Comparison of ENCODE assay signal across 8 cellular contexts in genomic region chr3:154324919-154325318, GRCh38. TPM values are rescaled to one million over a fixed set of nuclear protein-coding genes. Genes with fewer than 3 reads are reported as not detected.
A peak's percentile ranks its signal among the peaks of the same experiment; 100 is the strongest.
DNase-seq lines count a peak whose midpoint lies in the region; ATAC-seq and TF ChIP-seq lines count a peak whose summit lies in the region.

No MANE protein-coding gene starts in this region.

- TF ChIP-seq POLR2A in HCT116 (IDR thresholded peaks at IDR 0.05; ENCODE audit: borderline replicate concordance, extremely low read depth, insufficient read depth, insufficient read length): no peak

- no peak overlapping the region for H3K27ac ChIP-seq in HCT116 (ENCODE audit: low read depth, low read length)
- H3K27ac ChIP-seq in Panc1 (ENCODE audit: low read length): peak overlapping the region; percentile 91
- H3K27ac ChIP-seq in fibroblast of lung (ENCODE audit: insufficient read depth, low read length): no peak overlapping the region

- H3K4me1 ChIP-seq in HCT116 (ENCODE audit: control insufficient read depth in 1 of 2, insufficient read depth in 2 of 2, low read length in 2 of 2) (peaks cover 3 to 15% of the 10 kb centered on the region in 2 experiments; a peak in 3 of 4 replicates), Panc1 (ENCODE audit: control insufficient read depth, insufficient read depth, low read length) (peaks cover 13% of the 10 kb centered on the region), fibroblast of lung (ENCODE audit: control insufficient read depth, extremely low read depth, insufficient read depth, low read length) (no peaks in the 10 kb centered on the region)

- BruUV-seq in HCT116 (replicated peaks; lab: Mats Ljungman, UMichigan) (no TSS peak), Panc1 (replicated peaks; lab: Mats Ljungman, UMichigan) (no TSS peak)

- peak overlapping the region; percentile 88 for H3K4me2 ChIP-seq in HCT116 (ENCODE audit: low read length)
- no peak overlapping the region for H3K4me2 ChIP-seq in fibroblast of lung (ENCODE audit: extremely low read depth, insufficient read depth, low read length)

- no peaks in the 10 kb centered on the region for H3K36me3 ChIP-seq in HCT116 (ENCODE audit: control insufficient read depth in 1 of 2, insufficient read depth in 2 of 2, low read length in 2 of 2)
- no peaks in the 10 kb centered on the region for H3K36me3 ChIP-seq in Panc1 (ENCODE audit: control insufficient read depth, insufficient read depth, low read length)
- no peaks in the 10 kb centered on the region for H3K36me3 ChIP-seq in fibroblast of lung (ENCODE audit: control insufficient read depth, insufficient read depth, low read length)

- in situ Hi-C loops in Panc1 (cut with HindIII; ENCODE audit: low pct_unique_long_range_greater_than_20kb, low sequenced_read_pairs): no loop called here

- no peak for TF ChIP-seq RAD21 in HCT116 (IDR thresholded peaks at IDR 0.05; ENCODE audit: low read depth)

- TF ChIP-seq CTCF in HCT116 (IDR thresholded peaks at IDR 0.05 in 2 of 3, conservative IDR thresholded peaks at IDR 0.05 in 1 of 3; ENCODE audit: borderline replicate concordance in 1 of 3, insufficient read depth in 1 of 3, low read depth in 2 of 3, low read length in 2 of 3) (no peak), Panc1 (IDR thresholded peaks at IDR 0.05) (no peak), fibroblast of lung (conservative IDR thresholded peaks at IDR 0.05 in 1 of 2, IDR thresholded peaks at IDR 0.05 in 1 of 2; ENCODE audit: low read depth in 1 of 2, low read length in 2 of 2) (no peak)

- H3K9ac ChIP-seq in HCT116 (ENCODE audit: low read length): peak overlapping the region; percentile 88; the same call in 1 of the 2 replicates
- no peak overlapping the region for H3K9ac ChIP-seq in fibroblast of lung (ENCODE audit: insufficient read depth, low read length)

- POLR2A ChIA-PET in HCT116 (lab: Charles Lee): no interaction called here
- POLR2A ChIA-PET in Panc1 (lab: Charles Lee): interaction anchor here (0.5 kb wide), 1 partner anchor 201 kb away, joined by 9 read pairs; no protein-coding TSS in a partner anchor

- H3K4me3 ChIP-seq in HCT116 (replicated peaks in 1 of 2; ENCODE audit: low read depth in 1 of 2, low read length in 2 of 2): peak overlapping the region; percentile 90 to 93
- peak overlapping the region; percentile 72 to 99 for H3K4me3 ChIP-seq in Panc1 (ENCODE audit: low read depth in 2 of 2, low read length in 2 of 2)
- H3K4me3 ChIP-seq in fibroblast of lung (replicated peaks in 1 of 4; ENCODE audit: control extremely low read depth in 1 of 4, insufficient read depth in 1 of 4, low read depth in 3 of 4, low read length in 4 of 4): peak overlapping the region in 3 of 4 experiments; percentile 65 to 100 (median 78)

- no peaks in the 10 kb centered on the region for H3K9me3 ChIP-seq in HCT116 (ENCODE audit: control insufficient read depth in 1 of 2, insufficient read depth in 1 of 2, low read depth in 1 of 2, low read length in 2 of 2)
- no peaks in the 10 kb centered on the region; the same call in 1 of the 2 replicates for H3K9me3 ChIP-seq in Panc1 (ENCODE audit: control insufficient read depth, insufficient read depth, low read depth, low read length)
- no peaks in the 10 kb centered on the region for H3K9me3 ChIP-seq in fibroblast of lung (ENCODE audit: control insufficient read depth, insufficient read depth, low read depth, low read length)

- H3K27me3 ChIP-seq in HCT116 (ENCODE audit: insufficient read depth, low read length): no peaks in the 10 kb centered on the region
- H3K27me3 ChIP-seq in Panc1 (ENCODE audit: control insufficient read depth, insufficient read depth, low read length): no peaks in the 10 kb centered on the region; the same call in 1 of the 2 replicates
- H3K27me3 ChIP-seq in fibroblast of lung (ENCODE audit: control insufficient read depth, insufficient read depth, low read length): no peaks in the 10 kb centered on the region

- ATAC-seq in HCT116 (no peak), Panc1 (no peak)

- RAD21 ChIA-PET in HCT116 (lab: Charles Lee; ENCODE audit: low non-redundant PET in 1 of 2, low total read pairs in 2 of 2, uncharacterized antibody in 2 of 2, unreplicated experiment in 2 of 2): no interaction called here

- DNase-seq in HCT116 (ENCODE audit: low read depth, low spot score): no peak
- DNase-seq in Panc1 (ENCODE audit: low read depth, low spot score): no peak
- peak in 1 of 2 donors; percentile 2 for DNase-seq in fibroblast of lung (ENCODE audit: low read depth in 2 of 2)
- DNase-seq in renal cortical epithelial cell (ENCODE audit: low read depth): peak; percentile 27
- DNase-seq in hepatic stellate cell (ENCODE audit: low spot score): no peak
- DNase-seq in NCI-H446 treated with DMSO at 0.1 percent for 48 hours (lab: John Stamatoyannopoulos, UW): no peak
- no peak for DNase-seq in retina
- DNase-seq in activated gamma-delta T cell treated with Interleukin-2 at 50 U/mL for 16 hours: no peak

- H3K9me2 ChIP-seq in HCT116 (ENCODE audit: insufficient read depth): no peaks in the 10 kb centered on the region

- H2AFZ ChIP-seq in HCT116 (ENCODE audit: low read depth, low read length, poor library complexity, severe bottlenecking) (peak overlapping the region; percentile 56), fibroblast of lung (ENCODE audit: low read length) (peak overlapping the region; percentile 92)

- intact Hi-C loops in HCT116 (cut with micrococcal nuclease): no loop called here
- intact Hi-C loops in Panc1 (cut with micrococcal nuclease; ENCODE audit: unreplicated experiment): no loop called here

- CTCF ChIA-PET in HCT116 (lab: Charles Lee) (no interaction called here), Panc1 (lab: Charles Lee) (interaction anchor here (0.6 kb wide), 1 partner anchor 55 kb away, joined by 3 read pairs; no protein-coding TSS in a partner anchor)

- H4K20me1 ChIP-seq in HCT116 (ENCODE audit: insufficient read depth) (peaks cover 5% of the 10 kb centered on the region; the same call in 1 of the 2 replicates), fibroblast of lung (ENCODE audit: control insufficient read depth, extremely low read depth, insufficient read depth, low read length) (no peaks in the 10 kb centered on the region)

- H3K79me2 ChIP-seq in HCT116 (ENCODE audit: insufficient read depth, low read length) (peaks cover 45% of the 10 kb centered on the region), fibroblast of lung (ENCODE audit: control insufficient read depth, insufficient read depth, low read length) (peaks cover 43% of the 10 kb centered on the region)

TF ChIP-seq in HCT116, 20 proteins besides CTCF, POLR2A, EP300 and RAD21 (continues in another document):
- TF ChIP-seq TCF7L2 (IDR thresholded peaks at IDR 0.05; ENCODE audit: borderline replicate concordance, extremely low read depth, insufficient read depth, insufficient read length) (no peak), ZBTB33 (IDR thresholded peaks at IDR 0.05; ENCODE audit: extremely low read depth, insufficient replicate concordance, low read length) (no peak), JUND (IDR thresholded peaks at IDR 0.05) (no peak), EZH2 (IDR thresholded peaks at IDR 0.05) (no peak), ZFX (IDR thresholded peaks at IDR 0.05) (no peak), ZNF274 (IDR thresholded peaks at IDR 0.05; ENCODE audit: low read depth, low read length) (no peak), CBX3 (IDR thresholded peaks at IDR 0.05; ENCODE audit: low read depth) (no peak), REST (IDR thresholded peaks at IDR 0.05; ENCODE audit: low read depth) (no peak)

RNA-seq across cellular contexts. Expression of gene DHX36, which starts 0.6 kb away (rescaled TPM):
- total RNA-seq in HCT116 (2021; ENCODE audit: unreplicated experiment): 49.9 TPM
- 14.9 and 18.1 TPM in 2 replicates for polyA plus RNA-seq in HCT116 (2012)
- 74.3 TPM for total RNA-seq in Panc1 (2021; ENCODE audit: unreplicated experiment)
- 32.2 TPM for polyA plus RNA-seq in Panc1 (2012; ENCODE audit: insufficient read length)
- 39.8 and 55.2 TPM in 2 replicates for total RNA-seq in fibroblast of lung
- 54.0 and 60.8 TPM in 2 replicates for polyA plus RNA-seq in fibroblast of lung
- 31.1 and 37.7 TPM in 2 replicates for polyA plus RNA-seq in fibroblast of lung (2012)
- 5.2 TPM in 2 replicates for polyA minus RNA-seq in fibroblast of lung (ENCODE audit: low replicate concordance)
- 46.9 and 78.3 TPM in 2 replicates for total RNA-seq in renal cortical epithelial cell
